19 cellular contexts compared by ENCODE assay signal in the genomic region with DNA sequence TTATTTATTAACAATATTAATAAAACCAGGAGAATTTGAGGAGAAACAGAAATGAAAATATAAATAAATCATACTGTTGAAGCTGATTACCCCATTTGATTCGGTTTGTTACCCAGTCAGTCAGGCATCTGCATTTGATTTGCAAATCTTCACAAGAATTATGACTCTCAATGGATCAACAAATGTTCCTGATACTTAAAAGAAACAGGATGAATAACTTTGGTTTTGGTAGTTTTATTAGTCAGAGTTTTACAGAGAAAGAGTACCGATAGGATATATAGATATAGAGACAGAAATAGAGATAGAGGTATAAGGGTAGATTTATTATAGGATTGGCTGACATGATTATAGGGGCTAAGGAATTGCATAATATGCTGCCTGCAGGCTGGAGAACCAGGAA.
DNase-seq lines count a peak whose midpoint lies in the region; ATAC-seq and TF ChIP-seq lines count a peak whose summit lies in the region.
"Had no signal": no experiment of that assay in that cellular context is flagged by ENCODE, and none has a peak within 500 bp of the region (broad histone marks: within the 10 kb centered on the region; RNA-seq: fewer than 3 reads in every experiment).

No MANE protein-coding gene starts in this region.

- DNase-seq in GM04504 (ENCODE audit: low read depth) (peak; percentile 68), fibroblast of the conjunctiva (ENCODE audit: low read depth) (peak; percentile 10), HK-2 (ENCODE audit: unreplicated experiment) (no peak), iPS-NIHi11 (ENCODE audit: low spot score) (no peak)
- DNase-seq: C1 segment of cervical spinal cord, DMS 273 treated with DMSO at 0.1 percent for 48 hours, Kasumi-1, MV-4-11, NCI-H1417 treated with DMSO at 0.1 percent for 48 hours, NCI-H2029, NCI-H2171 treated with DMSO at 0.1 percent for 48 hours, NCI-H774, Peyer's patch, SHP77 treated with DMSO at 0.1 percent for 48 hours had no signal

- ATAC-seq in SK-N-SH treated with all-trans-retinoic acid at 6 μM for 48 hours (peak; percentile 34; the same call in 2 of the 3 replicates), GM21515 (IDR thresholded peaks at IDR 0.05; ENCODE audit: unreplicated experiment) (no peak), HG03354 (IDR thresholded peaks at IDR 0.05; ENCODE audit: poor library complexity, severe bottlenecking, unreplicated experiment) (no peak)
- ATAC-seq: GM12878, GM23338 had no signal

TF ChIP-seq in SK-N-SH treated with all-trans-retinoic acid at 6 μM for 48 hours, 23 proteins besides CTCF, POLR2A, EP300 and RAD21:
- no peak for TF ChIP-seq RARB (CRISPR knock-in tag; IDR thresholded peaks at IDR 0.05)

Comparison
In these comparisons a context has a peak if more than half of its experiments do, and no peak if none do; other contexts are left out.
1. DNase-seq: peak in GM04504 (single experiment) and fibroblast of the conjunctiva (single experiment); none in HK-2 (single experiment) and iPS-NIHi11 (single experiment).